ENCODE assay signal across 21 cellular contexts in genomic region chr7:156731651-156732050, GRCh38.
"Had no signal": no experiment of that assay in that cellular context is flagged by ENCODE, and none has a peak within 500 bp of the region (broad histone marks: within the 10 kb centered on the region; RNA-seq: fewer than 3 reads in every experiment).

No MANE protein-coding gene starts in this region.

- DNase-seq: activated CD4-positive, alpha-beta memory T cell treated with anti-CD3 and anti-CD28 coated beads for 36 hours; activated CD4-positive, alpha-beta T cell treated with anti-CD3 and anti-CD28 coated beads for 4 hours; activated gamma-delta T cell treated with Interleukin-2 at 50 U/mL for 16 hours; activated T-cell treated with anti-CD3 and anti-CD28 coated beads for 4 hours; amniotic stem cell; cerebellar nuclear complex; effector memory CD4-positive, alpha-beta T cell; esophagus squamous epithelium; foreskin keratinocyte; hypothalamus; kidney; mammary epithelial cell; nephron progenitor cell; nucleus accumbens; retina; stimulated activated naive B cell treated with anti-CD40 and anti-IgM and Interleukin-4, amounts not matched to agents 10 μg/mL and 1 μg/mL and 100 μg/mL, for 72 hours; upper lobe of right lung had no signal

- H3K4me3 ChIP-seq: esophagus squamous epithelium, thoracic aorta, upper lobe of right lung had no signal

- ATAC-seq: activated naive CD4-positive, alpha-beta T cell treated with anti-CD3 and anti-CD28 coated beads, Interleukin-2, amount 50 U/mL, for 72 hours; foreskin keratinocyte; left lobe of liver; stimulated activated naive B cell treated with anti-CD40 and anti-IgM and Interleukin-4, amounts not matched to agents 10 μg/mL and 1 μg/mL and 100 μg/mL, for 72 hours; upper lobe of right lung; WTC11 had no signal
